35 cellular contexts compared by ENCODE assay signal in the genomic region with DNA sequence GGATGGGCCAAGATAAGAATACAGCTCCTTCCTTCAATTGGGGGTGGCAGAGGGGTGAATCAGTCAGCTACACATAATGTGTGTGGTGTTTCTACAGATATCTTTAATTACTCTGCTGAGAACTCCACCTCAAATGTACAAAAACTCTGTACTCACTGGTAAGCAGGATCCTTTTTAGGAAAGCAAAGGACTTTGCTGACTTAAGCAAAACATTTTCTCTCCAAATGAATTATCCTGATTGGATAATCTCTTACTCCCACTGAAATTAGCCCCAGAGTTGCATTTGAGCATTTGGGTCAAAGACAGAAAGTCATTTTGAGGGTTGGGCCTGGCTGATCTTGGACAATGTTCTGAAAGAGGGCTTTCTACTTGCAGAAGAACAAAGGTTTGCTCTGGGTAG. TPM values are rescaled to one million over a fixed set of nuclear protein-coding genes. Genes with fewer than 3 reads are reported as not detected.
"Had no signal": no experiment of that assay in that cellular context is flagged by ENCODE, and none has a peak within 500 bp of the region (broad histone marks: within the 10 kb centered on the region; RNA-seq: fewer than 3 reads in every experiment).

No MANE protein-coding gene starts in this region.

- H3K4me2 ChIP-seq: smooth muscle cell had no signal

- H3K27me3 ChIP-seq: right atrium auricular region, testis, upper lobe of left lung, vagina had no signal

- H3K9me3 ChIP-seq: neutrophil, pancreas, prostate gland, suprapubic skin, testis, upper lobe of left lung, vagina had no signal

- H3K36me3 ChIP-seq: neutrophil, pancreas, prostate gland, right atrium auricular region, spleen, suprapubic skin, tibial artery, transverse colon, upper lobe of left lung, vagina had no signal

- H3K27ac ChIP-seq: neutrophil, pancreas, prostate gland, right atrium auricular region, skin epidermis, spleen, suprapubic skin, testis, tibial artery, transverse colon, upper lobe of left lung, vagina had no signal

- H3K4me1 ChIP-seq: pancreas, prostate gland, right atrium auricular region, spleen, suprapubic skin, testis, tibial artery, transverse colon, upper lobe of left lung, vagina had no signal

- ATAC-seq: naive thymus-derived CD8-positive, alpha-beta T cell; natural killer cell treated with Interleukin-12 subunit alpha and Interleukin-12 subunit beta and Interleukin-15 and Interleukin-18, amount 100 ng/mL, for 72 hours; pancreas; sciatic nerve; stimulated activated memory B cell treated with anti-CD40 and anti-IgM and Interleukin-4, amounts not matched to agents 10 μg/mL and 1 μg/mL and 100 μg/mL, for 72 hours; stimulated activated naive CD8-positive, alpha-beta T cell treated with anti-CD3 and anti-CD28 coated beads, Interleukin-15, amount 100 ng/mL, for 72 hours; stimulated activated naive CD8-positive, alpha-beta T cell treated with anti-CD3 and anti-CD28 coated beads, Interleukin-15, Interleukin-2, amounts not matched to agents 100 U/mL and 50 U/mL, for 24 hours had no signal

- DNase-seq: naive B cell; naive thymus-derived CD8-positive, alpha-beta T cell; nephron progenitor cell; nucleus accumbens; pancreas; retina; spleen; stimulated activated CD4-positive, alpha-beta T cell treated with anti-CD3 and anti-CD28 coated beads, Interleukin-12 subunit alpha, Interleukin-12 subunit beta, amount 100 ng/mL, for 4 hours; stimulated activated CD4-positive, alpha-beta T cell treated with anti-CD3 and anti-CD28 coated beads, Interleukin-1b, Interleukin-23, amount 100 ng/mL, for 48 hours; stimulated activated CD4-positive, alpha-beta T cell treated with anti-CD3 and anti-CD28 coated beads, Interleukin-4, amount 100 ng/mL, for 1 hour; stimulated activated CD4-positive, alpha-beta T cell treated with anti-CD3 and anti-CD28 coated beads, Interleukin-4, amount 100 ng/mL, for 4 hours; stimulated activated CD8-positive, alpha-beta memory T cell treated with anti-CD3 and anti-CD28 coated beads, Interleukin-4, amount 100 ng/mL, for 48 hours; stimulated activated naive CD4-positive, alpha-beta T cell; stimulated activated naive CD8-positive, alpha-beta T cell treated with anti-CD3 and anti-CD28 coated beads, Interleukin-15, amount 100 ng/mL, for 72 hours; stimulated activated naive CD8-positive, alpha-beta T cell treated with anti-CD3 and anti-CD28 coated beads, Interleukin-15, Interleukin-2, amounts not matched to agents 100 U/mL and 50 U/mL, for 24 hours; substantia nigra; testis; tibial artery; transverse colon; upper lobe of left lung had no signal

- FAIRE-seq: pancreas, urothelium cell line had no signal

- H3K4me3 ChIP-seq: pancreas, prostate gland, right atrium auricular region, skin epidermis, smooth muscle cell, spleen, suprapubic skin, testis, tibial artery, transverse colon, upper lobe of left lung, vagina had no signal

RNA-seq across cellular contexts. Expression of gene HLA-G, which starts 13.4 kb away (rescaled TPM):
- total RNA-seq: neural crest cell, omental fat pad, pulmonary artery endothelial cell, right atrium auricular region, transverse colon, ureter, vagina had no signal
